ENCODE assay signal across 1 cellular context in genomic region chr6:158464483-158464882, GRCh38.
A peak's percentile ranks its signal among the peaks of the same experiment; 100 is the strongest.
TF ChIP-seq lines count a peak whose summit lies in the region.

No MANE protein-coding gene starts in this region.

TF ChIP-seq in GM23338, 12 proteins besides CTCF, POLR2A, EP300 and RAD21 (continued from another document):
- TF ChIP-seq ZNF114 (CRISPR knock-in tag; IDR thresholded peaks at IDR 0.05) (peak; percentile 95; the same call in 1 of the 2 replicates), CREB1 (CRISPR knock-in tag; IDR thresholded peaks at IDR 0.05; ENCODE audit: low read depth) (no peak), ZNF331 (CRISPR knock-in tag; IDR thresholded peaks at IDR 0.05; ENCODE audit: low read depth) (no peak), POLR2AphosphoS5 (IDR thresholded peaks at IDR 0.05; ENCODE audit: low read depth) (no peak), EZH2phosphoT487 (IDR thresholded peaks at IDR 0.05; ENCODE audit: unreplicated experiment) (no peak), REST (IDR thresholded peaks at IDR 0.05; ENCODE audit: unreplicated experiment) (no peak), STAT1 (IDR thresholded peaks at IDR 0.05; ENCODE audit: unreplicated experiment) (no peak)
